Comparison of ENCODE assay signal across 13 cellular contexts in the genomic region with DNA sequence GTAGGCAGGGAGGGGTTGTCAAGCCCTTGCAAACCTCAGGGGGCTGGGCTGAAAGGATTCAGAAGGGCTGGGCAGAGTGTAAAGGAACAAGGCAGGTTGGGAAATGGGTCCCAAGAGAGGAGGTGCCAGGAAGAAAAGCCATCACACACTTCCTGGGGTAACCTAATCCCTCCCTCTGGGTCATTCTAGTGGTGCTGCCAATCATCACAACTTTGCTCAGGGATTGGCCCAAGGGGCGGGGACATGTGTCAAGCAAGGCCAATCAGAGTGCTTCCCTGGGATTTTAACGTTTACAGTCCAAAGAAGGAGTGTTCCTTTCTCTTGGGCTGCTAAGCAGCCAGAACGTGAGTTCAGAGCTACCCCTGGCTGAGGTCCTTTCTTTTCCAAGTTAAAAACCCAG. TPM values are rescaled to one million over a fixed set of nuclear protein-coding genes. Genes with fewer than 3 reads are reported as not detected.
A peak's percentile ranks its signal among the peaks of the same experiment; 100 is the strongest.
DNase-seq lines count a peak whose midpoint lies in the region; ATAC-seq, FAIRE-seq and TF ChIP-seq lines count a peak whose summit lies in the region.
"Had no signal": no experiment of that assay in that cellular context is flagged by ENCODE, and none has a peak within 500 bp of the region (broad histone marks: within the 10 kb centered on the region; RNA-seq: fewer than 3 reads in every experiment).

No MANE protein-coding gene starts in this region.

- peaks cover 5% of the 10 kb centered on the region in 2 experiments; a peak in 3 of 4 replicates for H3K9me3 ChIP-seq in H1 (ENCODE audit: insufficient read depth in 2 of 2, low read depth in 1 of 2, low read length in 1 of 2)
- no peaks in the 10 kb centered on the region for H3K9me3 ChIP-seq in pancreas

- peak overlapping the region; percentile 47 for H3K27ac Mint-ChIP-seq in type B pancreatic cell
- H3K27ac Mint-ChIP-seq: stimulated activated naive B cell treated with anti-CD40 and anti-IgM and Interleukin-4, amounts not matched to agents 10 μg/mL and 1 μg/mL and 100 μg/mL, for 72 hours; T-helper 1 cell treated with Interleukin-12 subunit alpha and Interleukin-12 subunit beta and Interleukin-4 antibody, amounts not matched to agents 30 μg/mL and 1 μg/mL, for 36 hours had no signal

- ATAC-seq in pancreas = no peak

- H3K4me1 Mint-ChIP-seq in type B pancreatic cell (ENCODE audit: unreplicated experiment) = peaks cover 11% of the 10 kb centered on the region
- H3K4me1 Mint-ChIP-seq: stimulated activated naive B cell treated with anti-CD40 and anti-IgM and Interleukin-4, amounts not matched to agents 10 μg/mL and 1 μg/mL and 100 μg/mL, for 72 hours had no signal

- H3K4me3 ChIP-seq in H1 (ENCODE audit: extremely low read depth in 1 of 4, insufficient read depth in 2 of 4, low read depth in 3 of 4, low read length in 4 of 4) (no peak overlapping the region), pancreas (no peak overlapping the region)
- H3K4me3 ChIP-seq: lung, sigmoid colon had no signal

- H2AFZ ChIP-seq in H1 (ENCODE audit: low read length) = no peak overlapping the region

- H4K91ac ChIP-seq in H1 (replicated peaks; ENCODE audit: insufficient read length, low read length) = no peak overlapping the region

- no peak overlapping the region for H3K4ac ChIP-seq in H1 (replicated peaks; ENCODE audit: insufficient read length, low read depth, low read length)

- H2AK5ac ChIP-seq in H1 (ENCODE audit: low read depth, low read length) = no peak overlapping the region

- in situ Hi-C loops in GM13976 (cut with MboI; ENCODE audit: low sequenced_read_pairs, unreplicated experiment) = no loop called here

- FAIRE-seq in H1 (lab: Jason Lieb, UNC) (no peak), pancreas (lab: Jason Lieb, UNC) (no peak)

- TF ChIP-seq RAD21 in H1 (IDR thresholded peaks at IDR 0.05 in 1 of 2, conservative IDR thresholded peaks at IDR 0.05 in 1 of 2; ENCODE audit: low read depth in 2 of 2, low read length in 2 of 2) = no peak

- no peaks in the 10 kb centered on the region for H3K36me3 Mint-ChIP-seq in type B pancreatic cell

- no peaks in the 10 kb centered on the region for H3K4me1 ChIP-seq in H1 (replicated peaks in 1 of 4; ENCODE audit: control insufficient read depth in 3 of 4, insufficient read depth in 4 of 4, low read length in 3 of 4)
- H3K4me1 ChIP-seq in pancreas = no peaks in the 10 kb centered on the region
- H3K4me1 ChIP-seq: sigmoid colon had no signal

- peaks cover 7% of the 10 kb centered on the region for H3K27me3 Mint-ChIP-seq in type B pancreatic cell

- H2BK15ac ChIP-seq in H1 (ENCODE audit: low read length) = no peak overlapping the region

- H3K9ac ChIP-seq in H1 (replicated peaks in 1 of 4; ENCODE audit: extremely low read depth in 1 of 4, low read depth in 3 of 4, low read length in 3 of 4) = no peak overlapping the region

- no peak overlapping the region for H4K8ac ChIP-seq in H1 (ENCODE audit: extremely low read depth, insufficient read depth, low read length)

- H3K79me1 ChIP-seq in H1 (ENCODE audit: low read depth, low read length) = no peaks in the 10 kb centered on the region

- intact Hi-C loops in pancreas (cut with DNase I) = no loop called here

- H2BK20ac ChIP-seq in H1 (ENCODE audit: low read length) = no peak overlapping the region

- H4K20me1 ChIP-seq in H1 (replicated peaks in 1 of 2; ENCODE audit: control insufficient read depth in 1 of 2, insufficient read depth in 2 of 2, low read length in 2 of 2) = no peaks in the 10 kb centered on the region

- DNase-seq in NCI-H345 (lab: John Stamatoyannopoulos, UW) (peak; percentile 32), NCI-H345 treated with DMSO at 0.1 percent for 48 hours (lab: John Stamatoyannopoulos, UW; ENCODE audit: unreplicated experiment) (no peak), NCI-H2171 treated with DMSO at 0.1 percent for 48 hours (lab: John Stamatoyannopoulos, UW) (peak; percentile 97), H1 (ENCODE audit: low read depth in 1 of 2, low spot score in 2 of 2) (peak in 1 of 2 experiments; percentile 19), type B pancreatic cell (ENCODE audit: extremely low spot score, unreplicated experiment) (no peak), GM13976 (ENCODE audit: low spot score) (no peak), NCI-H1105 treated with DMSO at 0.1 percent for 48 hours (lab: John Stamatoyannopoulos, UW) (no peak), pancreas (no peak)
- DNase-seq: stimulated activated naive B cell treated with anti-CD40 and anti-IgM and Interleukin-4, amounts not matched to agents 10 μg/mL and 1 μg/mL and 100 μg/mL, for 72 hours had no signal

- no peaks in the 10 kb centered on the region for H3K27me3 ChIP-seq in H1 (replicated peaks in 1 of 4; ENCODE audit: control insufficient read depth in 3 of 4, extremely low read depth in 1 of 4, insufficient read depth in 3 of 4, low read length in 3 of 4)
- H3K27me3 ChIP-seq in pancreas = no peaks in the 10 kb centered on the region

- no peak overlapping the region for H2BK12ac ChIP-seq in H1 (ENCODE audit: low read depth, low read length)

- WGBS in H1 (ENCODE audit: extremely low coverage in 1 of 2, insufficient coverage in 1 of 2, insufficient read length in 1 of 2, insufficient replicate concordance in 2 of 2, low coverage in 1 of 2, low lambda C conversion rate in 2 of 2, missing lambda C conversion rate in 1 of 2), 2 experiments = 64% methylated on average over 3 of the region's 3 CpGs; no CpG with 5 or more reads in 1 of the 2 experiments
- WGBS in pancreas, 2 donors = 38 to 46% methylated on average over 3 of the region's 3 CpGs

- H3K27ac ChIP-seq in H1 (ENCODE audit: low read depth, low read length) (no peak overlapping the region), pancreas (no peak overlapping the region)
- H3K27ac ChIP-seq: sigmoid colon had no signal

- CTCF ChIA-PET in H1 (lab: Charles Lee; ENCODE audit: partially characterized antibody) = interaction anchor here (0.9 kb wide), 1 partner anchor 20 kb away, joined by 4 read pairs; no protein-coding TSS in a partner anchor

- H2BK5ac ChIP-seq in H1 (ENCODE audit: low read depth, low read length) = no peak overlapping the region

- H3K23me2 ChIP-seq in H1 (ENCODE audit: low read depth, low read length) = no peaks in the 10 kb centered on the region

- H3K36me3 ChIP-seq in H1 (ENCODE audit: control insufficient read depth in 2 of 4, insufficient read depth in 4 of 4, low read length in 3 of 4) = no peaks in the 10 kb centered on the region
- H3K36me3 ChIP-seq in pancreas = no peaks in the 10 kb centered on the region
- H3K36me3 ChIP-seq: sigmoid colon had no signal

- H3K4me2 ChIP-seq in H1 (ENCODE audit: insufficient read depth in 1 of 2, low read depth in 2 of 2, low read length in 2 of 2) = no peak overlapping the region

- no peak overlapping the region for H4K5ac ChIP-seq in H1 (ENCODE audit: insufficient read length, low read depth, low read length)

- POLR2A ChIA-PET in H1 (lab: Charles Lee; ENCODE audit: partially characterized antibody) = no interaction called here

- H3K79me2 ChIP-seq in H1 (ENCODE audit: control insufficient read depth in 1 of 2, insufficient read depth in 2 of 2, low read length in 2 of 2) = no peaks in the 10 kb centered on the region

- H3K18ac ChIP-seq in H1 (ENCODE audit: extremely low read depth, low read length) = no peak overlapping the region

- no peak overlapping the region for H3K4me3 Mint-ChIP-seq in type B pancreatic cell
- H3K4me3 Mint-ChIP-seq: stimulated activated naive B cell treated with anti-CD40 and anti-IgM and Interleukin-4, amounts not matched to agents 10 μg/mL and 1 μg/mL and 100 μg/mL, for 72 hours; T-helper 1 cell treated with Interleukin-12 subunit alpha and Interleukin-12 subunit beta and Interleukin-4 antibody, amounts not matched to agents 30 μg/mL and 1 μg/mL, for 36 hours had no signal

- peaks cover 10% of the 10 kb centered on the region for H3K9me3 Mint-ChIP-seq in type B pancreatic cell

- H2BK120ac ChIP-seq in H1 (replicated peaks; ENCODE audit: low read depth, low read length) = no peak overlapping the region

- no peak overlapping the region for H3K23ac ChIP-seq in H1 (ENCODE audit: insufficient read length)

- TF ChIP-seq CTCF in H1 (IDR thresholded peaks at IDR 0.05; ENCODE audit: control extremely low read depth in 1 of 3, insufficient read depth in 1 of 3, low read depth in 1 of 3, low read length in 3 of 3) = no peak
- TF ChIP-seq CTCF in type B pancreatic cell (conservative IDR thresholded peaks at IDR 0.05) = no peak
- no peak for TF ChIP-seq CTCF in GM13976 (IDR thresholded peaks at IDR 0.05; ENCODE audit: borderline replicate concordance, control extremely low read depth, extremely low read depth, insufficient read depth, missing control alignments)
- no peak for TF ChIP-seq CTCF in pancreas (IDR thresholded peaks at IDR 0.05)

- H3K14ac ChIP-seq in H1 (ENCODE audit: insufficient read length) = no peak overlapping the region

- no peak overlapping the region for H3K56ac ChIP-seq in H1 (replicated peaks; ENCODE audit: insufficient read length, low read depth, low read length)

- no peak for TF ChIP-seq EP300 in H1 (IDR thresholded peaks at IDR 0.05; ENCODE audit: borderline replicate concordance in 1 of 2, low read depth in 2 of 2, low read length in 2 of 2)

- no peak for TF ChIP-seq POLR2A in H1 (IDR thresholded peaks at IDR 0.05; ENCODE audit: control extremely low read depth in 1 of 2, low read depth in 2 of 2, low read length in 2 of 2)

TF ChIP-seq in H1, 55 proteins besides CTCF, POLR2A, EP300 and RAD21 (continues in another document):
- no peak for TF ChIP-seq JUN (IDR thresholded peaks at IDR 0.05; ENCODE audit: low read depth, low read length)
- TF ChIP-seq SP2 (IDR thresholded peaks at IDR 0.05; ENCODE audit: low read length) = peak; percentile 37
- TF ChIP-seq USF2 (IDR thresholded peaks at IDR 0.05; ENCODE audit: low read length) = no peak

RNA-seq across cellular contexts. Expression of gene NPTX2, which starts 57.1 kb away (rescaled TPM):
- 14.0 and 18.4 TPM in 2 replicates for total RNA-seq in H1 (2021; fragmentation: NEBNext Ultra II Directional; extraction: Animal tissue kit (Norgen Biotek cat#: 25700))
- polyA plus RNA-seq in H1 (2011; rRNA removed) = 19.2 and 25.6 TPM in 2 replicates
- polyA plus RNA-seq in H1 (2011; cell fraction: cytosol; rRNA removed) = 20.5 TPM
- polyA plus RNA-seq in H1 (2011; cell fraction: nucleus; rRNA removed) = 24.0 TPM
- polyA plus RNA-seq in H1 (2012, experiment 1 of 2) = 7.9 to 14.3 TPM (median 12.6 TPM) in 4 replicates
- polyA plus RNA-seq in H1 (2012, experiment 2 of 2) = 10.4 TPM
- polyA plus RNA-seq in H1 (2013, experiment 1 of 2) = 18.2 TPM
- polyA plus RNA-seq in H1 (2013, experiment 2 of 2) = 21.0 TPM
- polyA minus RNA-seq in H1 (2011; rRNA and poly(A)+ RNA removed) = 16.4 TPM in 2 replicates
- polyA minus RNA-seq in H1 (2011; cell fraction: cytosol; rRNA and poly(A)+ RNA removed) = 13.8 TPM
- polyA minus RNA-seq in H1 (2011; cell fraction: nucleus; rRNA and poly(A)+ RNA removed) = 17.6 TPM
- 14.2 and 24.6 TPM in 2 replicates for total RNA-seq in type B pancreatic cell (ENCODE audit: low replicate concordance)
- total RNA-seq in pancreas = 10 to 100 TPM in 5 of 6 donors, 1 to 10 TPM in 1; 7.2 to 29.9 (median 17.2) TPM
- polyA plus RNA-seq in pancreas = 10 to 100 TPM in 1 of 2 donors, 1 to 10 TPM in 1; 6.5 to 47.7 TPM
- total RNA-seq: Caco-2 had no signal

Comparison
In these comparisons a context has a peak if more than half of its experiments do, and no peak if none do; other contexts are left out.
1. DNase-seq: peak in NCI-H345 (single experiment) and NCI-H2171 treated with DMSO at 0.1 percent for 48 hours (single experiment); none in NCI-H345 treated with DMSO at 0.1 percent for 48 hours (single experiment), type B pancreatic cell (single experiment), GM13976 (single experiment), NCI-H1105 treated with DMSO at 0.1 percent for 48 hours (single experiment) and pancreas (0 of 6).